In genomic region chr9:134936762-134937555, GRCh38 we compare ENCODE assay signal across 15 cellular contexts. TPM values are rescaled to one million over a fixed set of nuclear protein-coding genes. Genes with fewer than 3 reads are reported as not detected.
A peak's percentile ranks its signal among the peaks of the same experiment; 100 is the strongest.
DNase-seq lines count a peak whose midpoint lies in the region; ATAC-seq and TF ChIP-seq lines count a peak whose summit lies in the region.
"Had no signal": no experiment of that assay in that cellular context is flagged by ENCODE, and none has a peak within 500 bp of the region (broad histone marks: within the 10 kb centered on the region; RNA-seq: fewer than 3 reads in every experiment).

No MANE protein-coding gene starts in this region.

- H3K4me1 Mint-ChIP-seq in naive thymus-derived CD4-positive, alpha-beta T cell, result peaks cover 0 to 5% (median 0%) of the 10 kb centered on the region in 7 donors
- H3K4me1 Mint-ChIP-seq: activated naive CD4-positive, alpha-beta T cell treated with anti-CD3 and anti-CD28 coated beads, Interleukin-2, amount 50 U/mL, for 24 hours had no signal

- H3K36me3 ChIP-seq in OCI-LY3 (replicated peaks; ENCODE audit: low read depth, low read length), result peaks cover 15% of the 10 kb centered on the region
- H3K36me3 ChIP-seq in naive thymus-derived CD4-positive, alpha-beta T cell (ENCODE audit: control insufficient read depth in 2 of 3, insufficient read depth in 3 of 3, low read length in 3 of 3), result no peaks in the 10 kb centered on the region

- H3K4me3 Mint-ChIP-seq in naive thymus-derived CD4-positive, alpha-beta T cell, result no peak overlapping the region
- H3K4me3 Mint-ChIP-seq: activated naive CD4-positive, alpha-beta T cell treated with anti-CD3 and anti-CD28 coated beads, Interleukin-2, amount 50 U/mL, for 24 hours; nephron had no signal

- peaks cover 0 to 21% (median 11%) of the 10 kb centered on the region in 5 donors for H3K27me3 Mint-ChIP-seq in naive thymus-derived CD4-positive, alpha-beta T cell

- peaks cover 65% of the 10 kb centered on the region for H3K4me1 ChIP-seq in OCI-LY3 (ENCODE audit: low read length)
- H3K4me1 ChIP-seq in naive thymus-derived CD4-positive, alpha-beta T cell (ENCODE audit: control insufficient read depth in 2 of 2, insufficient read depth in 2 of 2, low read length in 2 of 2), result no peaks in the 10 kb centered on the region

- H3K9me3 Mint-ChIP-seq in naive thymus-derived CD4-positive, alpha-beta T cell, result no peaks in the 10 kb centered on the region
- H3K9me3 Mint-ChIP-seq: activated naive CD4-positive, alpha-beta T cell treated with anti-CD3 and anti-CD28 coated beads, Interleukin-2, amount 50 U/mL, for 24 hours; nephron had no signal

- H3K36me3 Mint-ChIP-seq in naive thymus-derived CD4-positive, alpha-beta T cell, result no peaks in the 10 kb centered on the region
- H3K36me3 Mint-ChIP-seq: activated naive CD4-positive, alpha-beta T cell treated with anti-CD3 and anti-CD28 coated beads, Interleukin-2, amount 50 U/mL, for 24 hours had no signal

- H3K9me3 ChIP-seq in OCI-LY3 (ENCODE audit: insufficient read depth, low read length), result no peaks in the 10 kb centered on the region
- H3K9me3 ChIP-seq in naive thymus-derived CD4-positive, alpha-beta T cell (ENCODE audit: control insufficient read depth in 2 of 3, low read length in 3 of 3), result no peaks in the 10 kb centered on the region

- H3K4me2 ChIP-seq in OCI-LY3 (ENCODE audit: low read length), result peak overlapping the region; percentile 92

- TF ChIP-seq CTCF in GM13976 (IDR thresholded peaks at IDR 0.05; ENCODE audit: borderline replicate concordance, control extremely low read depth, extremely low read depth, insufficient read depth, missing control alignments), result no peak
- no peak for TF ChIP-seq CTCF in OCI-LY3 (IDR thresholded peaks at IDR 0.05; ENCODE audit: low read depth, low read length)

- H3K9ac ChIP-seq in OCI-LY3 (ENCODE audit: low read length), result peak overlapping the region; percentile 99

- no peak overlapping the region for H2AFZ ChIP-seq in OCI-LY3 (ENCODE audit: low read depth, low read length)

- H4K20me1 ChIP-seq in OCI-LY3 (ENCODE audit: insufficient read depth, low read length), result no peaks in the 10 kb centered on the region

- intact Hi-C loops in naive thymus-derived CD4-positive, alpha-beta T cell (cut with micrococcal nuclease), result no loop called here

- H3K79me2 ChIP-seq in OCI-LY3 (ENCODE audit: low read length), result peaks cover 31% of the 10 kb centered on the region

- in situ Hi-C loops in GM13976 (cut with MboI; ENCODE audit: low sequenced_read_pairs, unreplicated experiment), result no loop called here

- H3K4me3 ChIP-seq in OCI-LY3 (ENCODE audit: low read length), result peak overlapping the region; percentile 79
- H3K4me3 ChIP-seq in naive thymus-derived CD4-positive, alpha-beta T cell (ENCODE audit: low read length), result no peak overlapping the region

- H3K27ac Mint-ChIP-seq in naive thymus-derived CD4-positive, alpha-beta T cell, result no peak overlapping the region
- H3K27ac Mint-ChIP-seq: activated naive CD4-positive, alpha-beta T cell treated with anti-CD3 and anti-CD28 coated beads, Interleukin-2, amount 50 U/mL, for 24 hours; nephron had no signal

- peak; percentile 38 for ATAC-seq in GM21786 (IDR thresholded peaks at IDR 0.05; ENCODE audit: unreplicated experiment)
- ATAC-seq in naive thymus-derived CD4-positive, alpha-beta T cell, result peak; percentile 74

- peak overlapping the region; percentile 98 for H3K27ac ChIP-seq in OCI-LY3 (ENCODE audit: low read length)
- H3K27ac ChIP-seq in naive thymus-derived CD4-positive, alpha-beta T cell (ENCODE audit: low read depth, low read length), result no peak overlapping the region

- CTCF ChIA-PET in naive thymus-derived CD4-positive, alpha-beta T cell (lab: Charles Lee), result no interaction called here

- DNase-seq in GM13976 (ENCODE audit: low spot score), result peak; percentile 64
- no peak for DNase-seq in naive thymus-derived CD4-positive, alpha-beta T cell
- no peak for DNase-seq in H4 (ENCODE audit: low spot score)
- no peak for DNase-seq in dermis blood vessel endothelial cell
- DNase-seq in NCI-H2227 treated with DMSO at 0.1 percent for 48 hours (lab: John Stamatoyannopoulos, UW), result no peak
- DNase-seq in NCI-H2196 treated with DMSO at 0.1 percent for 48 hours (lab: John Stamatoyannopoulos, UW; ENCODE audit: unreplicated experiment), result no peak
- DNase-seq: activated CD4-positive, alpha-beta T cell treated with anti-CD3 and anti-CD28 coated beads, Interleukin-2, amount 50 U/mL, for 48 hours; NCI-H1417 had no signal

- POLR2A ChIA-PET in naive thymus-derived CD4-positive, alpha-beta T cell (lab: Charles Lee), result no interaction called here

- no peaks in the 10 kb centered on the region for H3K27me3 ChIP-seq in OCI-LY3 (ENCODE audit: low read depth, low read length)
- H3K27me3 ChIP-seq in naive thymus-derived CD4-positive, alpha-beta T cell (ENCODE audit: control insufficient read depth in 2 of 2, insufficient read depth in 2 of 2, low read length in 2 of 2), result no peaks in the 10 kb centered on the region

RNA-seq across cellular contexts. Expression of gene FCN1, which starts 19.2 kb away (rescaled TPM):
- total RNA-seq in naive thymus-derived CD4-positive, alpha-beta T cell, result 100 to 1,000 TPM in 1 of 5 experiments, 10 to 100 TPM in 1, 1 to 10 TPM in 2, not detected in 1; 7.7 to 561 (median 53.8) TPM
- polyA plus RNA-seq in naive thymus-derived CD4-positive, alpha-beta T cell, result 1 to 10 TPM; 2.1 to 3.2 TPM
- not detected in 2 replicates for total RNA-seq in H4 (2014; rRNA removed; shearing (Covaris generic))
- not detected in 2 replicates for total RNA-seq in dermis blood vessel endothelial cell
- total RNA-seq: HT-29; T-helper 1 cell treated with Interleukin-12 subunit alpha and Interleukin-12 subunit beta and Interleukin-4 antibody, amounts not matched to agents 30 ng/mL and 1 ng/mL, for 36 hours had no signal
- polyA plus RNA-seq: BJ had no signal

RNA-seq across cellular contexts. Expression of gene FCN2, which starts 56.3 kb away (rescaled TPM):
- not detected for total RNA-seq in naive thymus-derived CD4-positive, alpha-beta T cell
- polyA plus RNA-seq in naive thymus-derived CD4-positive, alpha-beta T cell, result not detected
- not detected in 2 replicates for total RNA-seq in H4 (2014; rRNA removed; shearing (Covaris generic))
- not detected in 2 replicates for total RNA-seq in dermis blood vessel endothelial cell
- total RNA-seq: HT-29; T-helper 1 cell treated with Interleukin-12 subunit alpha and Interleukin-12 subunit beta and Interleukin-4 antibody, amounts not matched to agents 30 ng/mL and 1 ng/mL, for 36 hours had no signal
- polyA plus RNA-seq: BJ had no signal
